Comparison of ENCODE assay signal across 1 cellular context in genomic region chr12:108613548-108613947, GRCh38.
TF ChIP-seq lines count a peak whose summit lies in the region.

No MANE protein-coding gene starts in this region.

TF ChIP-seq in IMR-90, 13 proteins besides CTCF, POLR2A, EP300 and RAD21:
- no peak for TF ChIP-seq MAFK (IDR thresholded peaks at IDR 0.05; ENCODE audit: low read depth, low read length)
TF ChIP-seq in IMR-90: peak in this region for 0.
